In genomic region chr1:18902523-18903312, GRCh38 we compare ENCODE assay signal across 8 cellular contexts. TPM values are rescaled to one million over a fixed set of nuclear protein-coding genes. Genes with fewer than 3 reads are reported as not detected.
DNase-seq lines count a peak whose midpoint lies in the region; ATAC-seq, FAIRE-seq and TF ChIP-seq lines count a peak whose summit lies in the region.

ALDH4A1 (minus strand) TSS chr1:18902555; CDS start chr1:18902523, 32 bp downstream.

- intact Hi-C loops in prostate gland (cut with DNase I), result loop anchor here (10.0 kb wide), 2 partner anchors 52 to 332 kb away; partner anchors contain the start of gene IFFO2

- H3K36me3 ChIP-seq in astrocyte (ENCODE audit: insufficient read depth, low read length), result peaks cover 11% of the 10 kb centered on the region
- H3K36me3 ChIP-seq in right atrium auricular region, result peaks cover under 1% of the 10 kb centered on the region
- H3K36me3 ChIP-seq in prostate gland, result no peaks in the 10 kb centered on the region

- FAIRE-seq in astrocyte (lab: Jason Lieb, UNC), result peak; percentile 89

- H3K4me3 ChIP-seq in astrocyte (ENCODE audit: insufficient read depth, low read depth, low read length), result peak within 1 kb of the TSS; percentile 79
- H3K4me3 ChIP-seq in right atrium auricular region, result peak within 1 kb of the TSS; percentile 80 to 83
- H3K4me3 ChIP-seq in prostate gland, result peak within 1 kb of the TSS; percentile 71 to 78

- peak within 1 kb of the TSS; percentile 97 for H3K4me3 Mint-ChIP-seq in astrocyte (ENCODE audit: unreplicated experiment)

- H3K9me3 ChIP-seq in astrocyte (ENCODE audit: insufficient read depth, low read depth, low read length) (no peaks in the 10 kb centered on the region), right atrium auricular region (no peaks in the 10 kb centered on the region), prostate gland (no peaks in the 10 kb centered on the region)

- H3K4me1 ChIP-seq in astrocyte (ENCODE audit: insufficient read depth, low read length) (peaks cover 14% of the 10 kb centered on the region), right atrium auricular region (peaks cover 0 to 31% of the 10 kb centered on the region in 2 donors), prostate gland (replicated peaks) (peaks cover 24% of the 10 kb centered on the region)

- no peaks in the 10 kb centered on the region for H3K9me3 Mint-ChIP-seq in astrocyte (ENCODE audit: unreplicated experiment)

- WGBS in prostate gland, result under 1% methylated on average over 53 of the region's 56 CpGs

- H2AFZ ChIP-seq in astrocyte (ENCODE audit: low read depth, low read length), result peak within 1 kb of the TSS; percentile 74

- no peaks in the 10 kb centered on the region for H3K4me1 Mint-ChIP-seq in astrocyte (ENCODE audit: low read depth, unreplicated experiment)

- peak within 1 kb of the TSS; percentile 96 for H3K4me2 ChIP-seq in astrocyte (ENCODE audit: low read length)

- H3K9ac ChIP-seq in astrocyte (ENCODE audit: low read length), result peak within 1 kb of the TSS; percentile 90

- H3K36me3 Mint-ChIP-seq in astrocyte (ENCODE audit: low read depth, unreplicated experiment), result peaks cover 10% of the 10 kb centered on the region

- TF ChIP-seq POLR2A in prostate gland (IDR thresholded peaks at IDR 0.05), result peak; percentile 75

- peak; percentile 95 for ATAC-seq in GM18502 (IDR thresholded peaks at IDR 0.05; ENCODE audit: poor library complexity, unreplicated experiment)
- peak; percentile 91 for ATAC-seq in HG02943 (IDR thresholded peaks at IDR 0.05; ENCODE audit: low read depth, unreplicated experiment)

- peaks cover 8% of the 10 kb centered on the region for H3K79me2 ChIP-seq in astrocyte (ENCODE audit: insufficient read depth, low read length)

- no peaks in the 10 kb centered on the region for H3K27me3 Mint-ChIP-seq in astrocyte (ENCODE audit: low read depth, unreplicated experiment)

- no peak for TF ChIP-seq CTCF in astrocyte (IDR thresholded peaks at IDR 0.05; ENCODE audit: insufficient read depth, low read depth, low read length)
- no peak for TF ChIP-seq CTCF in right atrium auricular region (IDR thresholded peaks at IDR 0.05)
- peak in 2 of 4 experiments; percentile 12 to 19 for TF ChIP-seq CTCF in prostate gland (IDR thresholded peaks at IDR 0.05)

- H3K27me3 ChIP-seq in astrocyte (ENCODE audit: insufficient read depth, low read length) (no peaks in the 10 kb centered on the region), right atrium auricular region (no peaks in the 10 kb centered on the region), prostate gland (replicated peaks; ENCODE audit: insufficient read depth) (no peaks in the 10 kb centered on the region)

- peak; percentile 84 to 93 for DNase-seq in NCI-H187 (lab: John Stamatoyannopoulos, UW)
- peak; percentile 91 for DNase-seq in T-helper 22 cell (ENCODE audit: low read depth)
- peak; percentile 96 for DNase-seq in astrocyte (ENCODE audit: low read depth)
- DNase-seq in right atrium auricular region (ENCODE audit: low spot score), result peak; percentile 100
- peak; percentile 99 for DNase-seq in prostate gland (ENCODE audit: low spot score)
- DNase-seq in ureter (ENCODE audit: low spot score), result peak; percentile 99

- H3K27ac ChIP-seq in astrocyte (ENCODE audit: low read depth, low read length), result peak within 1 kb of the TSS; percentile 91
- H3K27ac ChIP-seq in right atrium auricular region, result peak within 1 kb of the TSS; percentile 88 to 93
- H3K27ac ChIP-seq in prostate gland, result peak within 1 kb of the TSS; percentile 84 to 94

- H4K20me1 ChIP-seq in astrocyte (ENCODE audit: insufficient read depth, low read length), result peaks cover 40% of the 10 kb centered on the region

- peak within 1 kb of the TSS; percentile 98 for H3K27ac Mint-ChIP-seq in astrocyte (ENCODE audit: unreplicated experiment)

RNA-seq across cellular contexts. Expression of gene ALDH4A1, which starts in this region (rescaled TPM):
- total RNA-seq in astrocyte, result 10.4 and 13.8 TPM in 2 replicates
- 10 to 100 TPM; 22.6 to 27.3 TPM for total RNA-seq in right atrium auricular region
- total RNA-seq in prostate gland, result 10 to 100 TPM; 15.7 to 58.4 TPM
- 74.4 TPM for total RNA-seq in ureter

Comparison
In these comparisons a context has a peak if more than half of its experiments do, and no peak if none do; other contexts are left out.
1. Peak in every context shown above with its lines: DNase-seq, ATAC-seq, H3K4me3 ChIP-seq and H3K27ac ChIP-seq.